ENCODE assay signal across 8 cellular contexts in the genomic region with DNA sequence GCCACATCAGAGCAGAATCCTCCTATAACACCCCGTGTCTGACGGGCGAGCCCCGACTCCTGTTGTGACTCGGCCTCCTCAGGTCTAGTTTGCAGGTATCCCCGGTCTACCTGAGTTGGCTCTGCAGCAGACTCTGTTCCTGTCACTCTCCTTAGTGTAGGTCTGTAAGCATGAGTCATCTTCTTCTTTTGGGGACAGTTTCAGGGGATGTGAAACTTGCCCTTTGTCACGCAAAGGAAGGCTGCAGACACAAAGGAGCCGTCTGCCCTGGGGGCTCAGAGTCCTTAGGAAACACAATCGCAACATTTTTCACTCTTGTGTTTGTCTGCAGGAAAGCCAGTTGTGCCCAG.
DNase-seq lines count a peak whose midpoint lies in the region; ATAC-seq and TF ChIP-seq lines count a peak whose summit lies in the region.

No MANE protein-coding gene starts in this region.

- peaks cover 71% of the 10 kb centered on the region for H3K4me1 Mint-ChIP-seq in activated T-cell treated with anti-CD3 and anti-CD28 coated beads, Interleukin-2, amount 50 U/mL, for 24 hours (ENCODE audit: low read depth)
- peaks cover 25 to 38% of the 10 kb centered on the region in 2 donors for H3K4me1 Mint-ChIP-seq in immature natural killer cell

- H3K27ac Mint-ChIP-seq in activated T-cell treated with anti-CD3 and anti-CD28 coated beads, Interleukin-2, amount 50 U/mL, for 24 hours = peak overlapping the region; percentile 90
- peak overlapping the region in 5 of 6 donors; percentile 10 to 61 (median 53) for H3K27ac Mint-ChIP-seq in immature natural killer cell

- no peaks in the 10 kb centered on the region for H3K9me3 Mint-ChIP-seq in activated T-cell treated with anti-CD3 and anti-CD28 coated beads, Interleukin-2, amount 50 U/mL, for 24 hours
- no peaks in the 10 kb centered on the region for H3K9me3 Mint-ChIP-seq in immature natural killer cell

- no peaks in the 10 kb centered on the region for H3K27me3 Mint-ChIP-seq in activated T-cell treated with anti-CD3 and anti-CD28 coated beads, Interleukin-2, amount 50 U/mL, for 24 hours
- H3K27me3 Mint-ChIP-seq in immature natural killer cell (ENCODE audit: low read depth in 3 of 3) = peaks cover 4 to 11% (median 11%) of the 10 kb centered on the region in 3 donors

- TF ChIP-seq POLR2A in testis (IDR thresholded peaks at IDR 0.05) = no peak

- no peaks in the 10 kb centered on the region for H3K27me3 ChIP-seq in testis

- H3K4me3 ChIP-seq in testis = no peak overlapping the region

- TF ChIP-seq CTCF in testis (IDR thresholded peaks at IDR 0.05) = no peak

- ATAC-seq in HG03064 (IDR thresholded peaks at IDR 0.05; ENCODE audit: low read depth, unreplicated experiment) = peak; percentile 79

- 80 to 91% methylated on average over 4 to 9 of the region's 9 CpGs for WGBS in testis, 2 donors

- no peaks in the 10 kb centered on the region for H3K36me3 ChIP-seq in testis (ENCODE audit: low read depth, missing control alignments)

- H3K36me3 Mint-ChIP-seq in activated T-cell treated with anti-CD3 and anti-CD28 coated beads, Interleukin-2, amount 50 U/mL, for 24 hours (ENCODE audit: low read depth) = peaks cover 96% of the 10 kb centered on the region
- peaks cover 16 to 64% (median 30%) of the 10 kb centered on the region in 3 donors for H3K36me3 Mint-ChIP-seq in immature natural killer cell

- DNase-seq in activated T-cell treated with anti-CD3 and anti-CD28 coated beads, Interleukin-2, amount 50 U/mL, for 24 hours = peak; percentile 65
- DNase-seq in activated T-cell treated with anti-CD3 and anti-CD28 coated beads for 4 hours (no peak), SKM-1 treated with dmso at 0.1 percent for 144 hours (lab: John Stamatoyannopoulos, UW; ENCODE audit: unreplicated experiment) (peak; percentile 88), immature natural killer cell (no peak), NCI-H2171 treated with DMSO at 0.1 percent for 48 hours (lab: John Stamatoyannopoulos, UW) (no peak), 8988T (no peak), testis (no peak)

- H3K4me3 Mint-ChIP-seq in activated T-cell treated with anti-CD3 and anti-CD28 coated beads, Interleukin-2, amount 50 U/mL, for 24 hours = peak overlapping the region; percentile 41
- peak overlapping the region in 4 of 5 donors; percentile 21 to 36 (median 31) for H3K4me3 Mint-ChIP-seq in immature natural killer cell

- peaks cover 6% of the 10 kb centered on the region for H3K4me1 ChIP-seq in testis

- intact Hi-C loops in testis (cut with DNase I; ENCODE audit: low total_unique reads) = no loop called here

- no peak overlapping the region for H3K27ac ChIP-seq in testis

- no peaks in the 10 kb centered on the region for H3K9me3 ChIP-seq in testis

Comparison
In these comparisons a context has a peak if more than half of its experiments do, and no peak if none do; other contexts are left out.
1. DNase-seq: peak in activated T-cell treated with anti-CD3 and anti-CD28 coated beads, Interleukin-2, amount 50 U/mL, for 24 hours (single experiment) and SKM-1 treated with dmso at 0.1 percent for 144 hours (single experiment); none in activated T-cell treated with anti-CD3 and anti-CD28 coated beads for 4 hours (single experiment), immature natural killer cell (0 of 3), NCI-H2171 treated with DMSO at 0.1 percent for 48 hours (single experiment), 8988T (single experiment) and testis (single experiment).